ENCODE assay signal across 8 cellular contexts in genomic region chr9:92325269-92325990, GRCh38. TPM values are rescaled to one million over a fixed set of nuclear protein-coding genes. Genes with fewer than 3 reads are reported as not detected.
A peak's percentile ranks its signal among the peaks of the same experiment; 100 is the strongest.
DNase-seq lines count a peak whose midpoint lies in the region; ATAC-seq, FAIRE-seq and TF ChIP-seq lines count a peak whose summit lies in the region.

Gene CENPP, plus strand, starts transcription at chr9:92325953.
Gene NOL8, minus strand, starts transcription at chr9:92325350. Its CDS starts 1,189 bp downstream, at chr9:92324161.

- H3F3A ChIP-seq in OCI-LY1 (ENCODE audit: insufficient read depth, low read length), result no peaks in the 10 kb centered on the region

- 0 out of 2 replicates have a peak within 1 kb of the TSS, but pooled peaks have one; percentile 23 for H2AFZ ChIP-seq in OCI-LY1 (ENCODE audit: low read length)

- H3K27me3 ChIP-seq in HUES6 (ENCODE audit: control insufficient read depth, insufficient read depth, low read length), result no peaks in the 10 kb centered on the region
- no peaks in the 10 kb centered on the region for H3K27me3 ChIP-seq in OCI-LY1 (ENCODE audit: insufficient read depth, low read length)

- H3K9me2 ChIP-seq in OCI-LY1 (ENCODE audit: low read depth, low read length), result no peaks in the 10 kb centered on the region

- H3K9ac ChIP-seq in HUES6 (ENCODE audit: low read length) (peak within 1 kb of the TSS; percentile 98), OCI-LY1 (ENCODE audit: low read length) (peak within 1 kb of the TSS; percentile 71)

- H3K4me3 ChIP-seq in HUES6 (ENCODE audit: low read depth, low read length) (peak within 1 kb of the TSS; percentile 92), OCI-LY1 (ENCODE audit: low read depth, low read length, poor library complexity, severe bottlenecking) (peak within 1 kb of the TSS; percentile 86), mesodermal cell (ENCODE audit: extremely low read depth, insufficient read depth, low read length, poor library complexity, severe bottlenecking) (peak within 1 kb of the TSS; percentile 83)

- H3K4me1 ChIP-seq in HUES6 (ENCODE audit: control insufficient read depth, insufficient read depth, low read length), result peaks cover 12% of the 10 kb centered on the region; the same call in 1 of the 2 replicates
- H3K4me1 ChIP-seq in OCI-LY1 (ENCODE audit: insufficient read depth, low read length, severe bottlenecking), result peaks cover 33% of the 10 kb centered on the region
- peaks cover 9% of the 10 kb centered on the region for H3K4me1 ChIP-seq in mesodermal cell (ENCODE audit: control insufficient read depth, insufficient read depth, low read length, poor library complexity, severe bottlenecking)

- peak; percentile 94 for ATAC-seq in GM21447 (IDR thresholded peaks at IDR 0.05; ENCODE audit: unreplicated experiment)

- H3K27ac ChIP-seq in HUES6 (ENCODE audit: low read depth, low read length) (peak within 1 kb of the TSS; percentile 96), OCI-LY1 (ENCODE audit: low read depth, low read length, poor library complexity, severe bottlenecking) (peak within 1 kb of the TSS; percentile 63), mesodermal cell (ENCODE audit: low read depth, low read length, severe bottlenecking) (peak within 1 kb of the TSS; percentile 99)

- 1% methylated on average over 38 to 47 of the region's 55 CpGs for WGBS in mesodermal cell (ENCODE audit: insufficient coverage in 2 of 2), 2 experiments

- H3K4me3 Mint-ChIP-seq in endothelial cell (ENCODE audit: unreplicated experiment), result peak within 1 kb of the TSS; percentile 99

- H3K4me1 Mint-ChIP-seq in endothelial cell (ENCODE audit: unreplicated experiment), result peaks cover 22% of the 10 kb centered on the region

- peaks cover 3% of the 10 kb centered on the region for H3K27me3 Mint-ChIP-seq in endothelial cell (ENCODE audit: unreplicated experiment)

- no peak for FAIRE-seq in D721Med (lab: Jason Lieb, UNC)

- DNase-seq in D721Med (ENCODE audit: insufficient read length, low spot score), result peak; percentile 43
- DNase-seq in activated CD8-positive, alpha-beta memory T cell treated with anti-CD3 and anti-CD28 coated beads, Interleukin-2, amount 50 U/mL, for 4 hours, result peak; percentile 77
- peak; percentile 80 for DNase-seq in endothelial cell (ENCODE audit: low spot score)
- peak; percentile 63 to 72 for DNase-seq in stimulated activated CD8-positive, alpha-beta memory T cell treated with anti-CD3 and anti-CD28 coated beads, Interleukin-15, amount 100 ng/mL, for 4 hours (ENCODE audit: low read depth in 2 of 2)

- H3K79me2 ChIP-seq in OCI-LY1 (ENCODE audit: insufficient read depth, low read length), result peaks cover 44% of the 10 kb centered on the region

- H3K9me3 ChIP-seq in HUES6 (ENCODE audit: control insufficient read depth, insufficient read depth, low read depth, low read length) (no peaks in the 10 kb centered on the region), OCI-LY1 (ENCODE audit: low read length) (no peaks in the 10 kb centered on the region), mesodermal cell (ENCODE audit: control insufficient read depth, low read length) (no peaks in the 10 kb centered on the region)

- no peaks in the 10 kb centered on the region for H3K9me3 Mint-ChIP-seq in endothelial cell (ENCODE audit: unreplicated experiment)

- H3K4me2 ChIP-seq in OCI-LY1 (ENCODE audit: low read length), result peak within 1 kb of the TSS; percentile 85

- peak within 1 kb of the TSS; percentile 99 for H3K27ac Mint-ChIP-seq in endothelial cell (ENCODE audit: unreplicated experiment)

- peaks cover 25% of the 10 kb centered on the region for H3K36me3 ChIP-seq in HUES6 (ENCODE audit: control insufficient read depth, insufficient read depth, low read length)
- H3K36me3 ChIP-seq in OCI-LY1 (ENCODE audit: insufficient read depth, low read length), result peaks cover 27% of the 10 kb centered on the region
- peaks cover 22% of the 10 kb centered on the region for H3K36me3 ChIP-seq in mesodermal cell (ENCODE audit: control insufficient read depth, insufficient read depth, low read length)

- H4K20me1 ChIP-seq in OCI-LY1 (ENCODE audit: insufficient read depth, low read length), result no peaks in the 10 kb centered on the region

- TF ChIP-seq CTCF in D721Med (IDR thresholded peaks at IDR 0.05; ENCODE audit: insufficient read depth, missing control alignments), result no peak
- no peak for TF ChIP-seq CTCF in OCI-LY1 (IDR thresholded peaks at IDR 0.05; ENCODE audit: low read length)
- TF ChIP-seq CTCF in endothelial cell (IDR thresholded peaks at IDR 0.05; ENCODE audit: unreplicated experiment), result no peak

- H3K36me3 Mint-ChIP-seq in endothelial cell (ENCODE audit: low read depth, unreplicated experiment), result no peaks in the 10 kb centered on the region

RNA-seq across cellular contexts. Expression of gene CENPP, which starts in this region (rescaled TPM):
- total RNA-seq in endothelial cell (ENCODE audit: unreplicated experiment), result 4.5 TPM
- polyA plus RNA-seq in mesodermal cell (2013, experiment 1 of 2), result 11.4 TPM
- 14.7 TPM for polyA plus RNA-seq in mesodermal cell (2013, experiment 2 of 2)

RNA-seq across cellular contexts. Expression of gene NOL8, which starts in this region (rescaled TPM):
- 28.2 TPM for total RNA-seq in endothelial cell (ENCODE audit: unreplicated experiment)
- 18.8 TPM for polyA plus RNA-seq in mesodermal cell (2013, experiment 1 of 2)
- 23.0 TPM for polyA plus RNA-seq in mesodermal cell (2013, experiment 2 of 2)

Comparison
In these comparisons a context has a peak if more than half of its experiments do, and no peak if none do; other contexts are left out.
1. Peak in every context shown above with its lines: DNase-seq, ATAC-seq, H3K4me3 ChIP-seq and H3K27ac ChIP-seq.